Comparison of ENCODE assay signal across 5 cellular contexts in genomic region chr17:28877150-28877711, GRCh38. TPM values are rescaled to one million over a fixed set of nuclear protein-coding genes. Genes with fewer than 3 reads are reported as not detected.
DNase-seq lines count a peak whose midpoint lies in the region; ATAC-seq, FAIRE-seq and TF ChIP-seq lines count a peak whose summit lies in the region.
"Not testable (repeated sequence)": the region's sequence is repeated elsewhere in the genome, so short reads cannot be mapped to it uniquely, and the experiment has no call there.

No MANE protein-coding gene starts in this region.

- not testable (repeated sequence) for FAIRE-seq in HepG2 (lab: Jason Lieb, UNC)

- not testable (repeated sequence) for H3K36me3 Mint-ChIP-seq in activated naive CD8-positive, alpha-beta T cell
- H3K36me3 Mint-ChIP-seq in effector memory CD8-positive, alpha-beta T cell (ENCODE audit: insufficient read depth): peaks cover 22% of the 10 kb centered on the region

- not testable (repeated sequence) for H2AFZ ChIP-seq in HepG2 (ENCODE audit: low read length)

- peaks cover 25% of the 10 kb centered on the region for H3K4me1 Mint-ChIP-seq in activated naive CD8-positive, alpha-beta T cell (ENCODE audit: low read depth)
- not testable (repeated sequence) for H3K4me1 Mint-ChIP-seq in effector memory CD8-positive, alpha-beta T cell (ENCODE audit: low read depth in 2 of 2)

- not testable (repeated sequence) for TF ChIP-seq RAD21 in HepG2 (CRISPR knock-in tag; IDR thresholded peaks at IDR 0.05)

- WGBS in HepG2 (ENCODE audit: low lambda C conversion rate): 94% methylated on average over 6 of the region's 6 CpGs

- H3K27me3 Mint-ChIP-seq in activated naive CD8-positive, alpha-beta T cell; effector memory CD8-positive, alpha-beta T cell: not testable (repeated sequence)

- BruUV-seq in HepG2 (replicated peaks; lab: Mats Ljungman, UMichigan): not testable (repeated sequence)

- CTCF ChIA-PET in RWPE1 (lab: Yijun Ruan, JAX): not testable (repeated sequence)
- CTCF ChIA-PET in HepG2 (lab: Yijun Ruan, JAX; ENCODE audit: low intra/inter-chr PET ratio, low total read pairs): interaction anchor here (2.4 kb wide), 1 partner anchor 114 kb away, joined by 20 read pairs; no protein-coding TSS in a partner anchor

- not testable (repeated sequence) for TF ChIP-seq POLR2A in HepG2 (IDR thresholded peaks at IDR 0.05; ENCODE audit: insufficient read depth in 1 of 2, low read depth in 2 of 2, low read length in 2 of 2)

- not testable (repeated sequence) for H3K9ac ChIP-seq in HepG2 (ENCODE audit: insufficient read depth, low read depth, low read length)

- H3K4me2 ChIP-seq in HepG2 (ENCODE audit: low read depth, low read length): not testable (repeated sequence)

- not testable (repeated sequence) for H3K9me3 Mint-ChIP-seq in activated naive CD8-positive, alpha-beta T cell (ENCODE audit: low read depth); effector memory CD8-positive, alpha-beta T cell

- not testable (repeated sequence) for H3K79me2 ChIP-seq in HepG2 (ENCODE audit: insufficient read depth, low read length)

- TF ChIP-seq EP300 in HepG2 (IDR thresholded peaks at IDR 0.05; ENCODE audit: low read depth in 2 of 2, low read length in 2 of 2); HepG2 (CRISPR knock-in tag; IDR thresholded peaks at IDR 0.05; ENCODE audit: borderline replicate concordance): not testable (repeated sequence)

- H4K20me1 ChIP-seq in HepG2 (ENCODE audit: insufficient read depth, low read length): not testable (repeated sequence)

- not testable (repeated sequence) for TF ChIP-seq CTCF in 22Rv1 (IDR thresholded peaks at IDR 0.05); RWPE1 (conservative IDR thresholded peaks at IDR 0.05; ENCODE audit: low read depth); HepG2 (CRISPR knock-in tag; IDR thresholded peaks at IDR 0.05)

- H3K36me3 ChIP-seq in HepG2 (replicated peaks in 1 of 2; ENCODE audit: control insufficient read depth in 1 of 2, insufficient read depth in 2 of 2, low read length in 2 of 2): peaks cover 18 to 30% of the 10 kb centered on the region in 2 experiments; a peak in 4 of 5 replicates

- H3K4me3 Mint-ChIP-seq in activated naive CD8-positive, alpha-beta T cell; effector memory CD8-positive, alpha-beta T cell: not testable (repeated sequence)

- not testable (repeated sequence) for ATAC-seq in effector memory CD8-positive, alpha-beta T cell (replicated peaks); HepG2

- H3K27me3 ChIP-seq in HepG2 (ENCODE audit: control insufficient read depth in 1 of 2, insufficient read depth in 2 of 2, low read length in 2 of 2): not testable (repeated sequence)

- not testable (repeated sequence) for H3K4me3 ChIP-seq in HepG2 (replicated peaks in 1 of 3; ENCODE audit: insufficient read depth in 1 of 3, low read depth in 2 of 3, low read length in 3 of 3)

- not testable (repeated sequence) for H3K4me1 ChIP-seq in HepG2 (ENCODE audit: insufficient read depth, low read length)

- intact Hi-C loops in HepG2 (cut with micrococcal nuclease; ENCODE audit: unreplicated experiment): not testable (repeated sequence)

- peak overlapping the region; percentile 23 for H3K27ac Mint-ChIP-seq in activated naive CD8-positive, alpha-beta T cell
- H3K27ac Mint-ChIP-seq in effector memory CD8-positive, alpha-beta T cell: peak overlapping the region; percentile 35 to 36

- DNase-seq in RWPE1 (ENCODE audit: low spot score); effector memory CD8-positive, alpha-beta T cell; HepG2 (ENCODE audit: low spot score): not testable (repeated sequence)

- H3K27ac ChIP-seq in 22Rv1 (peak overlapping the region; percentile 19), RWPE1 (peak overlapping the region; percentile 41)
- not testable (repeated sequence) for H3K27ac ChIP-seq in HepG2 (ENCODE audit: extremely low read length, insufficient read depth, low read length)

- H3K9me3 ChIP-seq in HepG2 (ENCODE audit: low read length): not testable (repeated sequence)

- in situ Hi-C loops in HepG2 (cut with HindIII; ENCODE audit: extremely low pct_ligation_motif_present, low pct_unique_long_range_greater_than_20kb): loop anchor here (25.0 kb wide), 1 partner anchor 240 kb away; the partner anchor contains the start of gene BLTP2

- POLR2A ChIA-PET in RWPE1 (lab: Yijun Ruan, JAX; ENCODE audit: low non-redundant PET); HepG2 (lab: Yijun Ruan, JAX): not testable (repeated sequence)

RNA-seq across cellular contexts. Expression of gene FLOT2, which starts 20.3 kb away (rescaled TPM):
- 54.3 and 60.7 TPM in 2 replicates for total RNA-seq in HepG2 (2016; rRNA removed; fragmentation: Illumina TruSeq; extraction: Trizol)
- 21.0 and 27.1 TPM in 2 replicates for total RNA-seq in HepG2 (2016; cell fraction: cytosol; rRNA removed; fragmentation: Illumina TruSeq; extraction: Trizol; ENCODE audit: low read depth)
- total RNA-seq in HepG2 (2016; cell fraction: insoluble cytoplasmic fraction; rRNA removed; fragmentation: Illumina TruSeq; extraction: Trizol): 53.0 and 55.0 TPM in 2 replicates
- 55.4 and 58.7 TPM in 2 replicates for total RNA-seq in HepG2 (2016; cell fraction: membrane; rRNA removed; fragmentation: Illumina TruSeq; extraction: Trizol)
- 31.5 and 32.6 TPM in 2 replicates for total RNA-seq in HepG2 (2016; cell fraction: nucleus; rRNA removed; fragmentation: Illumina TruSeq; extraction: Trizol)
- 54.5 and 60.6 TPM in 2 replicates for polyA plus RNA-seq in HepG2 (2011; rRNA removed)
- polyA plus RNA-seq in HepG2 (2011; cell fraction: cytosol; rRNA removed): 66.4 and 77.9 TPM in 2 replicates
- polyA plus RNA-seq in HepG2 (2011; cell fraction: nucleus; rRNA removed): 62.5 and 67.8 TPM in 2 replicates
- polyA plus RNA-seq in HepG2 (2012): 42.3 and 50.0 TPM in 2 replicates
- 27.5 and 28.8 TPM in 2 replicates for polyA plus RNA-seq in HepG2 (2016; cell fraction: cytosol; fragmentation: Illumina TruSeq; extraction: Trizol; ENCODE audit: low read depth)
- polyA plus RNA-seq in HepG2 (2016; cell fraction: insoluble cytoplasmic fraction; fragmentation: Illumina TruSeq; extraction: Trizol; ENCODE audit: low read depth): 48.1 and 64.0 TPM in 2 replicates
- polyA plus RNA-seq in HepG2 (2016; cell fraction: membrane; fragmentation: Illumina TruSeq; extraction: Trizol; ENCODE audit: low read depth): 49.0 and 54.8 TPM in 2 replicates
- polyA plus RNA-seq in HepG2 (2016; cell fraction: nucleus; fragmentation: Illumina TruSeq; extraction: Trizol; ENCODE audit: insufficient read depth, low read depth): 64.4 and 67.0 TPM in 2 replicates
- 124 and 166 TPM in 2 replicates for polyA minus RNA-seq in HepG2 (2011; rRNA and poly(A)+ RNA removed; ENCODE audit: low replicate concordance)
- 35.9 and 59.2 TPM in 2 replicates for polyA minus RNA-seq in HepG2 (2011; cell fraction: cytosol; rRNA and poly(A)+ RNA removed)
- 14.0 and 19.0 TPM in 2 replicates for polyA minus RNA-seq in HepG2 (2011; cell fraction: nucleus; rRNA and poly(A)+ RNA removed)

RNA-seq across cellular contexts. Expression of gene ERAL1, which starts 22.4 kb away (rescaled TPM):
- total RNA-seq in HepG2 (2016; rRNA removed; fragmentation: Illumina TruSeq; extraction: Trizol): 46.9 and 50.7 TPM in 2 replicates
- 8.5 and 10.0 TPM in 2 replicates for total RNA-seq in HepG2 (2016; cell fraction: cytosol; rRNA removed; fragmentation: Illumina TruSeq; extraction: Trizol; ENCODE audit: low read depth)
- total RNA-seq in HepG2 (2016; cell fraction: insoluble cytoplasmic fraction; rRNA removed; fragmentation: Illumina TruSeq; extraction: Trizol): 48.8 and 50.6 TPM in 2 replicates
- 17.1 and 19.7 TPM in 2 replicates for total RNA-seq in HepG2 (2016; cell fraction: membrane; rRNA removed; fragmentation: Illumina TruSeq; extraction: Trizol)
- 28.7 and 36.3 TPM in 2 replicates for total RNA-seq in HepG2 (2016; cell fraction: nucleus; rRNA removed; fragmentation: Illumina TruSeq; extraction: Trizol)
- 72.2 and 73.5 TPM in 2 replicates for polyA plus RNA-seq in HepG2 (2011; rRNA removed)
- polyA plus RNA-seq in HepG2 (2011; cell fraction: cytosol; rRNA removed): 72.3 and 85.9 TPM in 2 replicates
- polyA plus RNA-seq in HepG2 (2011; cell fraction: nucleus; rRNA removed): 55.6 and 60.0 TPM in 2 replicates
- polyA plus RNA-seq in HepG2 (2012): 42.4 and 45.1 TPM in 2 replicates
- polyA plus RNA-seq in HepG2 (2016; cell fraction: cytosol; fragmentation: Illumina TruSeq; extraction: Trizol; ENCODE audit: low read depth): 13.8 and 14.3 TPM in 2 replicates
- polyA plus RNA-seq in HepG2 (2016; cell fraction: insoluble cytoplasmic fraction; fragmentation: Illumina TruSeq; extraction: Trizol; ENCODE audit: low read depth): 78.5 and 84.9 TPM in 2 replicates
- 24.1 and 26.2 TPM in 2 replicates for polyA plus RNA-seq in HepG2 (2016; cell fraction: membrane; fragmentation: Illumina TruSeq; extraction: Trizol; ENCODE audit: low read depth)
- polyA plus RNA-seq in HepG2 (2016; cell fraction: nucleus; fragmentation: Illumina TruSeq; extraction: Trizol; ENCODE audit: insufficient read depth, low read depth): 72.4 and 76.9 TPM in 2 replicates
- 142 and 176 TPM in 2 replicates for polyA minus RNA-seq in HepG2 (2011; rRNA and poly(A)+ RNA removed; ENCODE audit: low replicate concordance)
- polyA minus RNA-seq in HepG2 (2011; cell fraction: cytosol; rRNA and poly(A)+ RNA removed): 44.2 and 52.7 TPM in 2 replicates
- 29.7 and 30.6 TPM in 2 replicates for polyA minus RNA-seq in HepG2 (2011; cell fraction: nucleus; rRNA and poly(A)+ RNA removed)

RNA-seq across cellular contexts. Expression of gene DHRS13, which starts 25.6 kb away (rescaled TPM):
- 7.6 and 12.6 TPM in 2 replicates for total RNA-seq in HepG2 (2016; rRNA removed; fragmentation: Illumina TruSeq; extraction: Trizol)
- total RNA-seq in HepG2 (2016; cell fraction: cytosol; rRNA removed; fragmentation: Illumina TruSeq; extraction: Trizol; ENCODE audit: low read depth): 3.8 and 4.4 TPM in 2 replicates
- 6.5 and 14.0 TPM in 2 replicates for total RNA-seq in HepG2 (2016; cell fraction: insoluble cytoplasmic fraction; rRNA removed; fragmentation: Illumina TruSeq; extraction: Trizol)
- total RNA-seq in HepG2 (2016; cell fraction: membrane; rRNA removed; fragmentation: Illumina TruSeq; extraction: Trizol): 8.0 and 9.3 TPM in 2 replicates
- total RNA-seq in HepG2 (2016; cell fraction: nucleus; rRNA removed; fragmentation: Illumina TruSeq; extraction: Trizol): 9.7 and 11.6 TPM in 2 replicates
- polyA plus RNA-seq in HepG2 (2011; rRNA removed): 11.8 and 14.9 TPM in 2 replicates
- polyA plus RNA-seq in HepG2 (2011; cell fraction: cytosol; rRNA removed): 17.3 and 17.4 TPM in 2 replicates
- polyA plus RNA-seq in HepG2 (2011; cell fraction: nucleus; rRNA removed): 8.7 and 11.2 TPM in 2 replicates
- 3.6 and 6.3 TPM in 2 replicates for polyA plus RNA-seq in HepG2 (2012)
- 4.0 and 5.3 TPM in 2 replicates for polyA plus RNA-seq in HepG2 (2016; cell fraction: cytosol; fragmentation: Illumina TruSeq; extraction: Trizol; ENCODE audit: low read depth)
- polyA plus RNA-seq in HepG2 (2016; cell fraction: insoluble cytoplasmic fraction; fragmentation: Illumina TruSeq; extraction: Trizol; ENCODE audit: low read depth): 8.0 and 9.0 TPM in 2 replicates
- 7.0 and 7.5 TPM in 2 replicates for polyA plus RNA-seq in HepG2 (2016; cell fraction: membrane; fragmentation: Illumina TruSeq; extraction: Trizol; ENCODE audit: low read depth)
- 20.2 and 21.1 TPM in 2 replicates for polyA plus RNA-seq in HepG2 (2016; cell fraction: nucleus; fragmentation: Illumina TruSeq; extraction: Trizol; ENCODE audit: insufficient read depth, low read depth)
- polyA minus RNA-seq in HepG2 (2011; rRNA and poly(A)+ RNA removed; ENCODE audit: low replicate concordance): 15.0 and 24.2 TPM in 2 replicates
- polyA minus RNA-seq in HepG2 (2011; cell fraction: cytosol; rRNA and poly(A)+ RNA removed): 5.9 and 8.7 TPM in 2 replicates
- 5.2 and 7.8 TPM in 2 replicates for polyA minus RNA-seq in HepG2 (2011; cell fraction: nucleus; rRNA and poly(A)+ RNA removed)

RNA-seq across cellular contexts. Expression of gene FAM222B, which starts 34.6 kb away (rescaled TPM):
- 3.5 and 4.7 TPM in 2 replicates for total RNA-seq in HepG2 (2016; rRNA removed; fragmentation: Illumina TruSeq; extraction: Trizol)
- 1.7 and 2.5 TPM in 2 replicates for total RNA-seq in HepG2 (2016; cell fraction: cytosol; rRNA removed; fragmentation: Illumina TruSeq; extraction: Trizol; ENCODE audit: low read depth)
- total RNA-seq in HepG2 (2016; cell fraction: insoluble cytoplasmic fraction; rRNA removed; fragmentation: Illumina TruSeq; extraction: Trizol): 2.9 and 3.4 TPM in 2 replicates
- total RNA-seq in HepG2 (2016; cell fraction: membrane; rRNA removed; fragmentation: Illumina TruSeq; extraction: Trizol): 7.9 and 9.0 TPM in 2 replicates
- 2.9 and 4.4 TPM in 2 replicates for total RNA-seq in HepG2 (2016; cell fraction: nucleus; rRNA removed; fragmentation: Illumina TruSeq; extraction: Trizol)
- polyA plus RNA-seq in HepG2 (2011; rRNA removed): 7.3 TPM in 2 replicates
- 8.0 and 8.4 TPM in 2 replicates for polyA plus RNA-seq in HepG2 (2011; cell fraction: cytosol; rRNA removed)
- 11.3 and 13.9 TPM in 2 replicates for polyA plus RNA-seq in HepG2 (2011; cell fraction: nucleus; rRNA removed)
- 9.8 and 13.0 TPM in 2 replicates for polyA plus RNA-seq in HepG2 (2012)
- 4.0 and 4.6 TPM in 2 replicates for polyA plus RNA-seq in HepG2 (2016; cell fraction: cytosol; fragmentation: Illumina TruSeq; extraction: Trizol; ENCODE audit: low read depth)
- 9.3 and 13.6 TPM in 2 replicates for polyA plus RNA-seq in HepG2 (2016; cell fraction: insoluble cytoplasmic fraction; fragmentation: Illumina TruSeq; extraction: Trizol; ENCODE audit: low read depth)
- polyA plus RNA-seq in HepG2 (2016; cell fraction: membrane; fragmentation: Illumina TruSeq; extraction: Trizol; ENCODE audit: low read depth): 14.0 and 18.6 TPM in 2 replicates
- polyA plus RNA-seq in HepG2 (2016; cell fraction: nucleus; fragmentation: Illumina TruSeq; extraction: Trizol; ENCODE audit: insufficient read depth, low read depth): 10.1 and 11.0 TPM in 2 replicates
- polyA minus RNA-seq in HepG2 (2011; rRNA and poly(A)+ RNA removed; ENCODE audit: low replicate concordance): 14.1 and 27.8 TPM in 2 replicates
- polyA minus RNA-seq in HepG2 (2011; cell fraction: cytosol; rRNA and poly(A)+ RNA removed): 12.3 and 12.7 TPM in 2 replicates
- polyA minus RNA-seq in HepG2 (2011; cell fraction: nucleus; rRNA and poly(A)+ RNA removed): 12.6 and 12.8 TPM in 2 replicates
